Comparison of ENCODE assay signal across 8 cellular contexts in genomic region chr7:22488643-22489462, GRCh38. TPM values are rescaled to one million over a fixed set of nuclear protein-coding genes. Genes with fewer than 3 reads are reported as not detected.
DNase-seq lines count a peak whose midpoint lies in the region; ATAC-seq and TF ChIP-seq lines count a peak whose summit lies in the region.

No MANE protein-coding gene starts in this region.

- no peaks in the 10 kb centered on the region for H3K9me3 ChIP-seq in Peyer's patch
- H3K9me3 ChIP-seq in ovary = no peaks in the 10 kb centered on the region
- no peaks in the 10 kb centered on the region for H3K9me3 ChIP-seq in upper lobe of right lung

- H3K4me1 ChIP-seq in KMS-11 (ENCODE audit: low read depth, poor library complexity, severe bottlenecking) (peaks cover 47% of the 10 kb centered on the region), Peyer's patch (no peaks in the 10 kb centered on the region), ovary (ENCODE audit: insufficient read depth) (no peaks in the 10 kb centered on the region), upper lobe of right lung (peaks cover 3% of the 10 kb centered on the region)

- H3K9me3 Mint-ChIP-seq in activated T-helper 2 cell treated with anti-CD3 and anti-CD28 coated beads, Interferon-gamma antibody, Interleukin-2, Interleukin-4, amounts not matched to agents 10 μg/mL and 5 μg/mL and 100 μg/mL, durations not matched to agents 14 hours and 24 hours and 36 hours = no peaks in the 10 kb centered on the region

- TF ChIP-seq CTCF in KMS-11 (conservative IDR thresholded peaks at IDR 0.05; ENCODE audit: low read depth, low read length) (peak; percentile 99), Peyer's patch (IDR thresholded peaks at IDR 0.05) (peak; percentile 52 to 92 (median 90)), ovary (IDR thresholded peaks at IDR 0.05) (peak; percentile 63 to 72 (median 64)), upper lobe of right lung (IDR thresholded peaks at IDR 0.05) (peak; percentile 95)

- peak overlapping the region; percentile 61 for H2AFZ ChIP-seq in KMS-11 (ENCODE audit: low read depth)

- no peak overlapping the region for H3K27ac Mint-ChIP-seq in activated T-helper 2 cell treated with anti-CD3 and anti-CD28 coated beads, Interferon-gamma antibody, Interleukin-2, Interleukin-4, amounts not matched to agents 10 μg/mL and 5 μg/mL and 100 μg/mL, durations not matched to agents 14 hours and 24 hours and 36 hours

- no peaks in the 10 kb centered on the region for H4K20me1 ChIP-seq in KMS-11 (ENCODE audit: insufficient read depth)

- H3K27ac ChIP-seq in KMS-11 (peak overlapping the region; percentile 83), Peyer's patch (no peak overlapping the region), ovary (no peak overlapping the region), upper lobe of right lung (no peak overlapping the region)

- no peaks in the 10 kb centered on the region for H3K79me2 ChIP-seq in KMS-11 (ENCODE audit: insufficient read depth, low read depth)

- DNase-seq in AG08396 (ENCODE audit: low spot score) (peak; percentile 71), Peyer's patch (peak; percentile 37 to 84 (median 60)), foreskin melanocyte (peak; percentile 68), ovary (peak; percentile 22 to 65 (median 57)), upper lobe of right lung (no peak)
- DNase-seq in activated T-helper 2 cell treated with anti-CD3 and anti-CD28 coated beads, Interferon-gamma antibody, Interleukin-2, Interleukin-4, amounts not matched to agents 10 μg/mL and 5 μg/mL and 100 μg/mL, durations not matched to agents 14 hours and 24 hours and 36 hours (ENCODE audit: low spot score) = peak; percentile 34

- no peak overlapping the region for H3K4me3 ChIP-seq in KMS-11 (IDR thresholded peaks at IDR 0.05; ENCODE audit: insufficient read depth, low read depth, low read length)
- no peak overlapping the region for H3K4me3 ChIP-seq in Peyer's patch
- H3K4me3 ChIP-seq in ovary = no peak overlapping the region
- no peak overlapping the region for H3K4me3 ChIP-seq in upper lobe of right lung

- no peak overlapping the region for H3K4me3 Mint-ChIP-seq in activated T-helper 2 cell treated with anti-CD3 and anti-CD28 coated beads, Interferon-gamma antibody, Interleukin-2, Interleukin-4, amounts not matched to agents 10 μg/mL and 5 μg/mL and 100 μg/mL, durations not matched to agents 14 hours and 24 hours and 36 hours (ENCODE audit: low read depth)

- H3K4me1 Mint-ChIP-seq in activated T-helper 2 cell treated with anti-CD3 and anti-CD28 coated beads, Interferon-gamma antibody, Interleukin-2, Interleukin-4, amounts not matched to agents 10 μg/mL and 5 μg/mL and 100 μg/mL, durations not matched to agents 14 hours and 24 hours and 36 hours (ENCODE audit: low read depth) = peaks cover 30% of the 10 kb centered on the region

- TF ChIP-seq POLR2A in Peyer's patch (IDR thresholded peaks at IDR 0.05) (no peak), ovary (IDR thresholded peaks at IDR 0.05) (no peak)

- H3K4me2 ChIP-seq in KMS-11 = peak overlapping the region; percentile 65

- ATAC-seq in GM18867 (IDR thresholded peaks at IDR 0.05; ENCODE audit: unreplicated experiment) = peak; percentile 65
- ATAC-seq in upper lobe of right lung = peak; percentile 96

- H3K36me3 Mint-ChIP-seq in activated T-helper 2 cell treated with anti-CD3 and anti-CD28 coated beads, Interferon-gamma antibody, Interleukin-2, Interleukin-4, amounts not matched to agents 10 μg/mL and 5 μg/mL and 100 μg/mL, durations not matched to agents 14 hours and 24 hours and 36 hours (ENCODE audit: low read depth) = no peaks in the 10 kb centered on the region

- peaks cover 19% of the 10 kb centered on the region for H3K27me3 Mint-ChIP-seq in activated T-helper 2 cell treated with anti-CD3 and anti-CD28 coated beads, Interferon-gamma antibody, Interleukin-2, Interleukin-4, amounts not matched to agents 10 μg/mL and 5 μg/mL and 100 μg/mL, durations not matched to agents 14 hours and 24 hours and 36 hours (ENCODE audit: low read depth)

- intact Hi-C loops in activated T-helper 2 cell treated with anti-CD3 and anti-CD28 coated beads, Interferon-gamma antibody, Interleukin-2, Interleukin-4, amounts not matched to agents 10 μg/mL and 5 μg/mL and 100 μg/mL, durations not matched to agents 14 hours and 24 hours and 36 hours (cut with micrococcal nuclease) = loop anchor here (1.0 to 2.0 kb wide), 2 partner anchors 379 to 386 kb away; no protein-coding TSS in a partner anchor
- intact Hi-C loops in ovary (cut with DNase I) = loop anchor here (2.0 to 5.0 kb wide), 3 partner anchors 377 to 382 kb away; no protein-coding TSS in a partner anchor
- intact Hi-C loops in upper lobe of right lung (cut with DNase I) = loop anchor here (5.0 kb wide), 1 partner anchor 382 kb away; no protein-coding TSS in a partner anchor

- H3K9ac ChIP-seq in KMS-11 = peak overlapping the region; percentile 47; the same call in 1 of the 2 replicates

- 16 to 18% (median 17%) methylated on average over 10 of the region's 10 CpGs for WGBS in ovary, 3 donors

- TF ChIP-seq EP300 in ovary (IDR thresholded peaks at IDR 0.05) = no peak

- H3K27me3 ChIP-seq in KMS-11 (ENCODE audit: insufficient read depth, low read depth) (no peaks in the 10 kb centered on the region), Peyer's patch (no peaks in the 10 kb centered on the region), ovary (no peaks in the 10 kb centered on the region), upper lobe of right lung (no peaks in the 10 kb centered on the region)

- H3K36me3 ChIP-seq in KMS-11 (ENCODE audit: insufficient read depth) (no peaks in the 10 kb centered on the region), Peyer's patch (no peaks in the 10 kb centered on the region), ovary (no peaks in the 10 kb centered on the region), upper lobe of right lung (no peaks in the 10 kb centered on the region)

RNA-seq across cellular contexts. Expression of gene STEAP1B, which starts 11.1 kb away (rescaled TPM):
- total RNA-seq in Peyer's patch = not detected
- 0.30 and 0.32 TPM in 2 replicates for total RNA-seq in activated T-helper 2 cell treated with anti-CD3 and anti-CD28 coated beads, Interferon-gamma antibody, Interleukin-2, Interleukin-4, amounts not matched to agents 10 μg/mL and 5 μg/mL and 100 μg/mL, durations not matched to agents 14 hours and 24 hours and 36 hours
- under 1 TPM in 6 of 7 donors, not detected in 1; 0.25 to 0.55 (median 0.29) TPM for total RNA-seq in ovary
- polyA plus RNA-seq in ovary = under 1 TPM; 0.44 to 0.78 TPM
- 2.5 TPM for total RNA-seq in upper lobe of right lung
